Comparison of ENCODE assay signal across 17 cellular contexts in genomic region chr5:57186194-57186593, GRCh38. TPM values are rescaled to one million over a fixed set of nuclear protein-coding genes. Genes with fewer than 3 reads are reported as not detected.
DNase-seq lines count a peak whose midpoint lies in the region; ATAC-seq and TF ChIP-seq lines count a peak whose summit lies in the region.
"Had no signal": no experiment of that assay in that cellular context is flagged by ENCODE, and none has a peak within 500 bp of the region (broad histone marks: within the 10 kb centered on the region; RNA-seq: fewer than 3 reads in every experiment).

No MANE protein-coding gene starts in this region.

- H4K20me1 ChIP-seq in SU-DHL-6 (ENCODE audit: low read depth, low read length): peaks cover 60% of the 10 kb centered on the region

- peaks cover 100% of the 10 kb centered on the region for H3K79me2 ChIP-seq in SU-DHL-6 (ENCODE audit: insufficient read depth, low read length)

- no peaks in the 10 kb centered on the region for H3K9me3 Mint-ChIP-seq in stimulated activated naive CD8-positive, alpha-beta T cell treated with anti-CD3 and anti-CD28 coated beads, Interleukin-15, Interleukin-2, amounts not matched to agents 100 ng/mL and 50 ng/mL, for 24 hours
- no peaks in the 10 kb centered on the region for H3K9me3 Mint-ChIP-seq in immature natural killer cell

- no peak for DNase-seq in stimulated activated naive CD8-positive, alpha-beta T cell treated with anti-CD3 and anti-CD28 coated beads, Interleukin-15, Interleukin-2, amounts not matched to agents 100 U/mL and 50 U/mL, for 24 hours
- no peak for DNase-seq in immature natural killer cell
- no peak for DNase-seq in amniotic stem cell (lab: John Stamatoyannopoulos, UW)
- no peak for DNase-seq in D341Med (ENCODE audit: low spot score)
- DNase-seq in heart left ventricle: no peak
- DNase-seq: activated CD4-positive, alpha-beta T cell treated with anti-CD3 and anti-CD28 coated beads, Interleukin-2, amount 50 U/mL, for 48 hours; activated effector memory CD4-positive, alpha-beta T cell treated with Interleukin-2 at 50 U/mL for 16 hours; left ventricle myocardium inferior; MG63; nephron progenitor cell; SJCRH30; stimulated activated CD4-positive, alpha-beta T cell treated with anti-CD3 and anti-CD28 coated beads, Interleukin-1b, Interleukin-23, amount 100 ng/mL, for 48 hours; thyroid gland had no signal

- peaks cover 80% of the 10 kb centered on the region for H3K4me1 Mint-ChIP-seq in stimulated activated naive CD8-positive, alpha-beta T cell treated with anti-CD3 and anti-CD28 coated beads, Interleukin-15, Interleukin-2, amounts not matched to agents 100 ng/mL and 50 ng/mL, for 24 hours (ENCODE audit: low read depth)
- peaks cover 81 to 86% of the 10 kb centered on the region in 2 donors for H3K4me1 Mint-ChIP-seq in immature natural killer cell

- peak overlapping the region; percentile 18 for H3K4me3 Mint-ChIP-seq in stimulated activated naive CD8-positive, alpha-beta T cell treated with anti-CD3 and anti-CD28 coated beads, Interleukin-15, Interleukin-2, amounts not matched to agents 100 ng/mL and 50 ng/mL, for 24 hours
- H3K4me3 Mint-ChIP-seq in immature natural killer cell: peak overlapping the region in 4 of 5 donors; percentile 24 to 65 (median 36)
- H3K4me3 Mint-ChIP-seq: nephron progenitor cell had no signal

- H2AFZ ChIP-seq in SU-DHL-6 (ENCODE audit: low read depth, low read length, severe bottlenecking): no peak overlapping the region

- peaks cover 17% of the 10 kb centered on the region for H3F3A ChIP-seq in SU-DHL-6 (ENCODE audit: insufficient read depth)

- H3K36me3 Mint-ChIP-seq in stimulated activated naive CD8-positive, alpha-beta T cell treated with anti-CD3 and anti-CD28 coated beads, Interleukin-15, Interleukin-2, amounts not matched to agents 100 ng/mL and 50 ng/mL, for 24 hours (ENCODE audit: low read depth): peaks cover 56% of the 10 kb centered on the region
- peaks cover 6 to 7% (median 7%) of the 10 kb centered on the region in 3 donors for H3K36me3 Mint-ChIP-seq in immature natural killer cell

- no peaks in the 10 kb centered on the region for H3K36me3 ChIP-seq in SU-DHL-6 (ENCODE audit: low read length)
- peaks cover 0 to 15% (median 0%) of the 10 kb centered on the region in 9 donors for H3K36me3 ChIP-seq in heart left ventricle

- no peak overlapping the region for H3K27ac ChIP-seq in SU-DHL-6 (ENCODE audit: low read depth, low read length)
- H3K27ac ChIP-seq in heart left ventricle: no peak overlapping the region
- H3K27ac ChIP-seq: left ventricle myocardium inferior, right atrium auricular region, SJCRH30 had no signal

- H3K9me2 ChIP-seq in SU-DHL-6 (replicated peaks; ENCODE audit: insufficient read depth, low read length): no peaks in the 10 kb centered on the region

- no peaks in the 10 kb centered on the region for H3K27me3 ChIP-seq in SU-DHL-6 (ENCODE audit: low read length)
- no peaks in the 10 kb centered on the region for H3K27me3 ChIP-seq in heart left ventricle
- H3K27me3 ChIP-seq: MG63, right atrium auricular region, SJCRH30, thyroid gland had no signal

- intact Hi-C loops in heart left ventricle (cut with DNase I): no loop called here

- H3K4me1 ChIP-seq in heart left ventricle: peaks cover 8 to 80% (median 52%) of the 10 kb centered on the region in 12 donors
- H3K4me1 ChIP-seq: SJCRH30 had no signal

- H3K4me3 ChIP-seq in SU-DHL-6 (ENCODE audit: insufficient read depth, low read length, poor library complexity, severe bottlenecking) (no peak overlapping the region), heart left ventricle (no peak overlapping the region)
- H3K4me3 ChIP-seq: left ventricle myocardium inferior, MG63, right atrium auricular region, SJCRH30, thyroid gland had no signal

- no peak overlapping the region for H3K27ac Mint-ChIP-seq in stimulated activated naive CD8-positive, alpha-beta T cell treated with anti-CD3 and anti-CD28 coated beads, Interleukin-15, Interleukin-2, amounts not matched to agents 100 ng/mL and 50 ng/mL, for 24 hours
- H3K27ac Mint-ChIP-seq in immature natural killer cell: peak overlapping the region in 5 of 6 donors; percentile 23 to 71 (median 30)
- H3K27ac Mint-ChIP-seq: nephron progenitor cell had no signal

- WGBS in heart left ventricle, 4 donors: 84 to 86% (median 85%) methylated on average over 4 of the region's 4 CpGs

- no peaks in the 10 kb centered on the region for H3K9me3 ChIP-seq in SU-DHL-6 (ENCODE audit: insufficient read depth, low read length)
- no peaks in the 10 kb centered on the region for H3K9me3 ChIP-seq in heart left ventricle
- H3K9me3 ChIP-seq: right atrium auricular region, SJCRH30, thyroid gland had no signal

- H3K4me2 ChIP-seq in SU-DHL-6 (ENCODE audit: low read depth, low read length, poor library complexity, severe bottlenecking): peak overlapping the region; percentile 74

- TF ChIP-seq CTCF in SU-DHL-6 (IDR thresholded peaks at IDR 0.05; ENCODE audit: insufficient read depth, low read length, poor library complexity, severe bottlenecking): no peak
- TF ChIP-seq CTCF in heart left ventricle (IDR thresholded peaks at IDR 0.05): no peak

- no peaks in the 10 kb centered on the region for H3K27me3 Mint-ChIP-seq in stimulated activated naive CD8-positive, alpha-beta T cell treated with anti-CD3 and anti-CD28 coated beads, Interleukin-15, Interleukin-2, amounts not matched to agents 100 ng/mL and 50 ng/mL, for 24 hours
- H3K27me3 Mint-ChIP-seq in immature natural killer cell (ENCODE audit: low read depth in 3 of 3): peaks cover 0 to 5% (median 3%) of the 10 kb centered on the region in 3 donors

- no peak for ATAC-seq in stimulated activated naive CD8-positive, alpha-beta T cell treated with anti-CD3 and anti-CD28 coated beads, Interleukin-15, Interleukin-2, amounts not matched to agents 100 U/mL and 50 U/mL, for 24 hours
- ATAC-seq in GM21526 (IDR thresholded peaks at IDR 0.05; ENCODE audit: low FRiP score, unreplicated experiment) (no peak), heart left ventricle (no peak)

- no peak for TF ChIP-seq POLR2A in heart left ventricle (IDR thresholded peaks at IDR 0.05)

- no peak overlapping the region for H3K9ac ChIP-seq in SU-DHL-6 (ENCODE audit: low read length)

RNA-seq across cellular contexts. Expression of gene GPBP1, which starts 12.3 kb away (rescaled TPM):
- polyA plus RNA-seq in immature natural killer cell: 10 to 100 TPM; 60.7 to 95.6 (median 80.4) TPM
- total RNA-seq in heart left ventricle: 10 to 100 TPM; 41.8 to 60.9 (median 50.1) TPM
- 10 to 100 TPM; 31.0 to 48.3 TPM for polyA plus RNA-seq in heart left ventricle
